1 cellular context compared by ENCODE assay signal in the genomic region with DNA sequence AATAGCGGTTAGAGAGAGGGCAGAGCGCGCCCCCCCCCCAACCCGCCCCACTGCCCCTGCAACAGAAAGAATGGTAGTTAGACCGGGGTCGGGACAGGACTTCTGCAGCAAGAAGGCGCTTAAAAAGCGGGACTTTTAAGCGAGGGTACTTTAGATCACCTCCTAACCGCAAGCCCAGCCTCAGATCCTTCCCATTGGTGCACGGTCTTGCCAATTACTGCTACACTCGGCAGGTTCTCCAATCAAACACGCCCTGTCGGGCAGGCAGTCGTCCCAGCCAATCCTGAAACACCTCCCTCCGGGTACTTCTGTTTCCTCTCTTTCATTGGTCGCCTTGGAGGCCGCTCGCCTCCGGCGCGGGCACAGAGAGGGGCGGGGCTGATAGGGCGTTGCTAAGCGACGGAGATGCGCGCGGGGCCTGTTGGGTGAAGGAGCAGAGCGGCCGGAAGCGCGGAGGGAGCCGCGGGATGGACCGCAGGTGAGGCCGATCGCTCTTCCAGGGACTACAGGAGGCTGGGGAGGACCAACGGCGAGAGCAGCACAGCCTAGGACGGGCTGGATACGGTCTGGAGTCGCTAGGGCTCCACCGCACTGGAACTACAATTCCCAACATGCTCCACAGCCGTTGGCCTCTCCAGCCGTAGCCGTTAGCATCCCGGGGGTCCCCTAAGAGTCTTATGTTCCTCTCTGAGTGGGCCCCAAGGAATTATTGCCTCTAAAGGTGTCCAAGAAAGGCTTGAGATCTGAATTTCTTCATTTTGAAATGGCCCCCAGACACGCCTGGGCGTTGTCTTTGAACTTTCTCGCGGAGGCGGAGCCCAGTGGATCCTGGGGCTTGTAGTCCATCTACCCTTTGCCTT.
TF ChIP-seq lines count a peak whose summit lies in the region.

A gene (plus strand): TSS at position 428 of the 860 bp plus-strand sequence. CDS start 40 bp downstream, at position 468.

TF ChIP-seq in HepG2, 621 proteins besides CTCF, POLR2A, EP300 and RAD21 (continued from another document and continues in another):
- TF ChIP-seq, protein P1, sequence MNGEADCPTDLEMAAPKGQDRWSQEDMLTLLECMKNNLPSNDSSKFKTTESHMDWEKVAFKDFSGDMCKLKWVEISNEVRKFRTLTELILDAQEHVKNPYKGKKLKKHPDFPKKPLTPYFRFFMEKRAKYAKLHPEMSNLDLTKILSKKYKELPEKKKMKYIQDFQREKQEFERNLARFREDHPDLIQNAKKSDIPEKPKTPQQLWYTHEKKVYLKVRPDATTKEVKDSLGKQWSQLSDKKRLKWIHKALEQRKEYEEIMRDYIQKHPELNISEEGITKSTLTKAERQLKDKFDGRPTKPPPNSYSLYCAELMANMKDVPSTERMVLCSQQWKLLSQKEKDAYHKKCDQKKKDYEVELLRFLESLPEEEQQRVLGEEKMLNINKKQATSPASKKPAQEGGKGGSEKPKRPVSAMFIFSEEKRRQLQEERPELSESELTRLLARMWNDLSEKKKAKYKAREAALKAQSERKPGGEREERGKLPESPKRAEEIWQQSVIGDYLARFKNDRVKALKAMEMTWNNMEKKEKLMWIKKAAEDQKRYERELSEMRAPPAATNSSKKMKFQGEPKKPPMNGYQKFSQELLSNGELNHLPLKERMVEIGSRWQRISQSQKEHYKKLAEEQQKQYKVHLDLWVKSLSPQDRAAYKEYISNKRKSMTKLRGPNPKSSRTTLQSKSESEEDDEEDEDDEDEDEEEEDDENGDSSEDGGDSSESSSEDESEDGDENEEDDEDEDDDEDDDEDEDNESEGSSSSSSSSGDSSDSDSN (CRISPR knock-in tag; IDR thresholded peaks at IDR 0.05): no peak; the same call in 1 of the 2 replicates
- TF ChIP-seq ZNF180 (CRISPR knock-in tag; IDR thresholded peaks at IDR 0.05; ENCODE audit: borderline replicate concordance, low read depth) (0 out of 2 replicates have a peak, but pooled peaks have one; percentile 40), NKX3-1 (CRISPR knock-in tag; IDR thresholded peaks at IDR 0.05) (0 out of 2 replicates have a peak, but pooled peaks have one; percentile 47), YY1 (IDR thresholded peaks at IDR 0.05; ENCODE audit: insufficient read depth, insufficient replicate concordance, low read depth, low read length) (peak; percentile 82), ZNF441 (CRISPR knock-in tag; IDR thresholded peaks at IDR 0.05; ENCODE audit: borderline replicate concordance) (no peak), ZNF3 (CRISPR knock-in tag; IDR thresholded peaks at IDR 0.05) (no peak; the same call in 1 of the 2 replicates), ZNF660 (CRISPR knock-in tag; IDR thresholded peaks at IDR 0.05; ENCODE audit: borderline replicate concordance, low read depth) (no peak)
- TF ChIP-seq, protein P2, sequence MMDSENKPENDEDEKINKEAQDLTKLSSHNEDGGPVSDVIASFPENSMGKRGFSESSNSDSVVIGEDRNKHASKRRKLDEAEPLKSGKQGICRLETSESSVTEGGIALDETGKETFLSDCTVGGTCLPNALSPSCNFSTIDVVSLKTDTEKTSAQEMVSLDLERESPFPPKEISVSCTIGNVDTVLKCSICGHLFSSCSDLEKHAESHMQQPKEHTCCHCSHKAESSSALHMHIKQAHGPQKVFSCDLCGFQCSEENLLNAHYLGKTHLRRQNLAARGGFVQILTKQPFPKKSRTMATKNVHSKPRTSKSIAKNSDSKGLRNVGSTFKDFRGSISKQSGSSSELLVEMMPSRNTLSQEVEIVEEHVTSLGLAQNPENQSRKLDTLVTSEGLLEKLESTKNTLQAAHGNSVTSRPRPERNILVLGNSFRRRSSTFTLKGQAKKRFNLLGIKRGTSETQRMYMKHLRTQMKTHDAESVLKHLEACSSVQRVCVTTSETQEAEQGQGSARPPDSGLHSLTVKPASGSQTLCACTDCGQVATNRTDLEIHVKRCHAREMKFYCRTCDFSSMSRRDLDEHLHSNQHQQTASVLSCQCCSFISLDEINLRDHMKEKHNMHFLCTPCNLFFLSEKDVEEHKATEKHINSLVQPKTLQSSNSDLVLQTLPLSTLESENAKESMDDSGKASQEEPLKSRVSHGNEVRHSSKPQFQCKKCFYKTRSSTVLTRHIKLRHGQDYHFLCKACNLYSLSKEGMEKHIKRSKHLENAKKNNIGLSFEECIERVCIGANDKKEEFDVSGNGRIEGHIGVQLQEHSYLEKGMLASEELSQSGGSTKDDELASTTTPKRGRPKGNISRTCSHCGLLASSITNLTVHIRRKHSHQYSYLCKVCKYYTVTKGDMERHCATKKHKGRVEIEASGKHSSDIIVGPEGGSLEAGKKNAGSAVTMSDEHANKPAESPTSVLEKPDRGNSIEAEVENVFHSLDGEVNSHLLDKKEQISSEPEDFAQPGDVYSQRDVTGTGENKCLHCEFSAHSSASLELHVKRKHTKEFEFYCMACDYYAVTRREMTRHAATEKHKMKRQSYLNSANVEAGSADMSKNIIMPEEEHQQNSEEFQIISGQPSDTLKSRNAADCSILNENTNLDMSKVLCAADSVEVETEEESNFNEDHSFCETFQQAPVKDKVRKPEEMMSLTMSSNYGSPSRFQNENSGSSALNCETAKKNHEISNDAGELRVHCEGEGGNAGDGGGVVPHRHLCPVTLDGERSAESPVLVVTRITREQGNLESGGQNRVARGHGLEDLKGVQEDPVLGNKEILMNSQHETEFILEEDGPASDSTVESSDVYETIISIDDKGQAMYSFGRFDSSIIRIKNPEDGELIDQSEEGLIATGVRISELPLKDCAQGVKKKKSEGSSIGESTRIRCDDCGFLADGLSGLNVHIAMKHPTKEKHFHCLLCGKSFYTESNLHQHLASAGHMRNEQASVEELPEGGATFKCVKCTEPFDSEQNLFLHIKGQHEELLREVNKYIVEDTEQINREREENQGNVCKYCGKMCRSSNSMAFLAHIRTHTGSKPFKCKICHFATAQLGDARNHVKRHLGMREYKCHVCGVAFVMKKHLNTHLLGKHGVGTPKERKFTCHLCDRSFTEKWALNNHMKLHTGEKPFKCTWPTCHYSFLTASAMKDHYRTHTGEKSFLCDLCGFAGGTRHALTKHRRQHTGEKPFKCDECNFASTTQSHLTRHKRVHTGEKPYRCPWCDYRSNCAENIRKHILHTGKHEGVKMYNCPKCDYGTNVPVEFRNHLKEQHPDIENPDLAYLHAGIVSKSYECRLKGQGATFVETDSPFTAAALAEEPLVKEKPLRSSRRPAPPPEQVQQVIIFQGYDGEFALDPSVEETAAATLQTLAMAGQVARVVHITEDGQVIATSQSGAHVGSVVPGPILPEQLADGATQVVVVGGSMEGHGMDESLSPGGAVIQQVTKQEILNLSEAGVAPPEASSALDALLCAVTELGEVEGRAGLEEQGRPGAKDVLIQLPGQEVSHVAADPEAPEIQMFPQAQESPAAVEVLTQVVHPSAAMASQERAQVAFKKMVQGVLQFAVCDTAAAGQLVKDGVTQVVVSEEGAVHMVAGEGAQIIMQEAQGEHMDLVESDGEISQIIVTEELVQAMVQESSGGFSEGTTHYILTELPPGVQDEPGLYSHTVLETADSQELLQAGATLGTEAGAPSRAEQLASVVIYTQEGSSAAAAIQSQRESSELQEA (CRISPR knock-in tag; IDR thresholded peaks at IDR 0.05; ENCODE audit: not compliant biosample characterization): no peak
- TF ChIP-seq, protein P3, sequence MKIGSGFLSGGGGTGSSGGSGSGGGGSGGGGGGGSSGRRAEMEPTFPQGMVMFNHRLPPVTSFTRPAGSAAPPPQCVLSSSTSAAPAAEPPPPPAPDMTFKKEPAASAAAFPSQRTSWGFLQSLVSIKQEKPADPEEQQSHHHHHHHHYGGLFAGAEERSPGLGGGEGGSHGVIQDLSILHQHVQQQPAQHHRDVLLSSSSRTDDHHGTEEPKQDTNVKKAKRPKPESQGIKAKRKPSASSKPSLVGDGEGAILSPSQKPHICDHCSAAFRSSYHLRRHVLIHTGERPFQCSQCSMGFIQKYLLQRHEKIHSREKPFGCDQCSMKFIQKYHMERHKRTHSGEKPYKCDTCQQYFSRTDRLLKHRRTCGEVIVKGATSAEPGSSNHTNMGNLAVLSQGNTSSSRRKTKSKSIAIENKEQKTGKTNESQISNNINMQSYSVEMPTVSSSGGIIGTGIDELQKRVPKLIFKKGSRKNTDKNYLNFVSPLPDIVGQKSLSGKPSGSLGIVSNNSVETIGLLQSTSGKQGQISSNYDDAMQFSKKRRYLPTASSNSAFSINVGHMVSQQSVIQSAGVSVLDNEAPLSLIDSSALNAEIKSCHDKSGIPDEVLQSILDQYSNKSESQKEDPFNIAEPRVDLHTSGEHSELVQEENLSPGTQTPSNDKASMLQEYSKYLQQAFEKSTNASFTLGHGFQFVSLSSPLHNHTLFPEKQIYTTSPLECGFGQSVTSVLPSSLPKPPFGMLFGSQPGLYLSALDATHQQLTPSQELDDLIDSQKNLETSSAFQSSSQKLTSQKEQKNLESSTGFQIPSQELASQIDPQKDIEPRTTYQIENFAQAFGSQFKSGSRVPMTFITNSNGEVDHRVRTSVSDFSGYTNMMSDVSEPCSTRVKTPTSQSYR (CRISPR knock-in tag; IDR thresholded peaks at IDR 0.05; ENCODE audit: borderline replicate concordance): no peak
- TF ChIP-seq, protein P4, sequence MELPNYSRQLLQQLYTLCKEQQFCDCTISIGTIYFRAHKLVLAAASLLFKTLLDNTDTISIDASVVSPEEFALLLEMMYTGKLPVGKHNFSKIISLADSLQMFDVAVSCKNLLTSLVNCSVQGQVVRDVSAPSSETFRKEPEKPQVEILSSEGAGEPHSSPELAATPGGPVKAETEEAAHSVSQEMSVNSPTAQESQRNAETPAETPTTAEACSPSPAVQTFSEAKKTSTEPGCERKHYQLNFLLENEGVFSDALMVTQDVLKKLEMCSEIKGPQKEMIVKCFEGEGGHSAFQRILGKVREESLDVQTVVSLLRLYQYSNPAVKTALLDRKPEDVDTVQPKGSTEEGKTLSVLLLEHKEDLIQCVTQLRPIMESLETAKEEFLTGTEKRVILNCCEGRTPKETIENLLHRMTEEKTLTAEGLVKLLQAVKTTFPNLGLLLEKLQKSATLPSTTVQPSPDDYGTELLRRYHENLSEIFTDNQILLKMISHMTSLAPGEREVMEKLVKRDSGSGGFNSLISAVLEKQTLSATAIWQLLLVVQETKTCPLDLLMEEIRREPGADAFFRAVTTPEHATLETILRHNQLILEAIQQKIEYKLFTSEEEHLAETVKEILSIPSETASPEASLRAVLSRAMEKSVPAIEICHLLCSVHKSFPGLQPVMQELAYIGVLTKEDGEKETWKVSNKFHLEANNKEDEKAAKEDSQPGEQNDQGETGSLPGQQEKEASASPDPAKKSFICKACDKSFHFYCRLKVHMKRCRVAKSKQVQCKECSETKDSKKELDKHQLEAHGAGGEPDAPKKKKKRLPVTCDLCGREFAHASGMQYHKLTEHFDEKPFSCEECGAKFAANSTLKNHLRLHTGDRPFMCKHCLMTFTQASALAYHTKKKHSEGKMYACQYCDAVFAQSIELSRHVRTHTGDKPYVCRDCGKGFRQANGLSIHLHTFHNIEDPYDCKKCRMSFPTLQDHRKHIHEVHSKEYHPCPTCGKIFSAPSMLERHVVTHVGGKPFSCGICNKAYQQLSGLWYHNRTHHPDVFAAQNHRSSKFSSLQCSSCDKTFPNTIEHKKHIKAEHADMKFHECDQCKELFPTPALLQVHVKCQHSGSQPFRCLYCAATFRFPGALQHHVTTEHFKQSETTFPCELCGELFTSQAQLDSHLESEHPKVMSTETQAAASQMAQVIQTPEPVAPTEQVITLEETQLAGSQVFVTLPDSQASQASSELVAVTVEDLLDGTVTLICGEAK (IDR thresholded peaks at IDR 0.05): no peak
- TF ChIP-seq, protein P4 (CRISPR knock-in tag; IDR thresholded peaks at IDR 0.05): no peak
- TF ChIP-seq, protein P5, sequence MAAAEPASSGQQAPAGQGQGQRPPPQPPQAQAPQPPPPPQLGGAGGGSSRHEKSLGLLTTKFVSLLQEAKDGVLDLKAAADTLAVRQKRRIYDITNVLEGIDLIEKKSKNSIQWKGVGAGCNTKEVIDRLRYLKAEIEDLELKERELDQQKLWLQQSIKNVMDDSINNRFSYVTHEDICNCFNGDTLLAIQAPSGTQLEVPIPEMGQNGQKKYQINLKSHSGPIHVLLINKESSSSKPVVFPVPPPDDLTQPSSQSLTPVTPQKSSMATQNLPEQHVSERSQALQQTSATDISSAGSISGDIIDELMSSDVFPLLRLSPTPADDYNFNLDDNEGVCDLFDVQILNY (CRISPR knock-in tag; conservative IDR thresholded peaks at IDR 0.05): peak; percentile 39; the same call in 1 of the 2 replicates
